ENCODE assay signal across 1 cellular context in genomic region chr3:136149569-136150136, GRCh38.
TF ChIP-seq lines count a peak whose summit lies in the region.

No MANE protein-coding gene starts in this region.

TF ChIP-seq in SK-N-SH, 30 proteins besides CTCF, POLR2A, EP300 and RAD21 (continued from another document):
- TF ChIP-seq IRF3 (IDR thresholded peaks at IDR 0.05; ENCODE audit: low read depth, low read length), result no peak
- TF ChIP-seq TEAD4 (IDR thresholded peaks at IDR 0.05; ENCODE audit: borderline replicate concordance, insufficient read depth), result no peak
- TF ChIP-seq JUND (IDR thresholded peaks at IDR 0.05), result no peak
- TF ChIP-seq MXI1 (IDR thresholded peaks at IDR 0.05; ENCODE audit: low read depth, low read length), result no peak
- no peak for TF ChIP-seq USF2 (IDR thresholded peaks at IDR 0.05; ENCODE audit: borderline replicate concordance, low read depth, low read length)
- TF ChIP-seq FOXM1 (IDR thresholded peaks at IDR 0.05; ENCODE audit: low read depth), result no peak
- no peak for TF ChIP-seq TCF12 (IDR thresholded peaks at IDR 0.05)
- TF ChIP-seq REST (IDR thresholded peaks at IDR 0.05; ENCODE audit: low read depth, low read length), result no peak
- TF ChIP-seq NFIC (IDR thresholded peaks at IDR 0.05; ENCODE audit: borderline replicate concordance), result no peak
TF ChIP-seq in SK-N-SH: peak in this region for 0.
